Comparison of ENCODE assay signal across 30 cellular contexts in the genomic region with DNA sequence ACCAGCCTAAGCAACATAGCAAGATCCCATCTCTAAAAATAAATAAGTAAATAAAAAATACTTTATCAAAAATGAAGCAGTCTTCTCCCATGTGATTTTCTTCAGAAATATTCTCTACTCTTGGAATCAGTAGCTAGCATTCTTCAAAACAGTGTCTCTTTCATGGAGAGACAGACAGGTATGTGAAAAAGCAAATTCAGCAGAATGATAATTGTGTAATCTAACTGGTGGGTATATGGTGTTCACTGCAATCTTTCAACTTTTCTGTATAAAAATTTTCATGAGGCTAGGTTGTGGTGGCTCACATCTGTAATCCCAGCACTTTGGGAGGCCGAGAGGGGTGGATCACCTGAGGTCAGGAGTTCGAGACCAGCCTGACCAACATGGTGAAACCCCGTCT. TPM values are rescaled to one million over a fixed set of nuclear protein-coding genes. Genes with fewer than 3 reads are reported as not detected.
"Had no signal": no experiment of that assay in that cellular context is flagged by ENCODE, and none has a peak within 500 bp of the region (broad histone marks: within the 10 kb centered on the region; RNA-seq: fewer than 3 reads in every experiment).

No MANE protein-coding gene starts in this region.

- H3K4me3 Mint-ChIP-seq: dendritic cell treated with granulocyte-macrophage colony-stimulating factor and Interleukin-4, amounts not matched to agents 40 ng/mL and 50 ng/mL, for 4 days; effector memory CD8-positive, alpha-beta T cell; endodermal cell; naive B cell; naive thymus-derived CD8-positive, alpha-beta T cell had no signal

- H3K9me3 ChIP-seq: colonic mucosa, esophagus squamous epithelium, gastrocnemius medialis, heart right ventricle, left lung, lower lobe of right lung, mucosa of descending colon had no signal

- ATAC-seq: effector memory CD8-positive, alpha-beta T cell; esophagus mucosa; gastrocnemius medialis; heart right ventricle; left cardiac atrium; left lung; left ventricle myocardium superior; lower lobe of right lung; mucosa of descending colon; naive thymus-derived CD8-positive, alpha-beta T cell had no signal

- H3K9me3 Mint-ChIP-seq: dendritic cell treated with granulocyte-macrophage colony-stimulating factor and Interleukin-4, amounts not matched to agents 40 ng/mL and 50 ng/mL, for 4 days; effector memory CD8-positive, alpha-beta T cell; endodermal cell; naive B cell; naive thymus-derived CD8-positive, alpha-beta T cell had no signal

- H3K4me1 ChIP-seq: colonic mucosa, esophagus squamous epithelium, left lung, lower lobe of right lung had no signal

- H3K27me3 Mint-ChIP-seq: dendritic cell treated with granulocyte-macrophage colony-stimulating factor and Interleukin-4, amounts not matched to agents 40 ng/mL and 50 ng/mL, for 4 days; effector memory CD8-positive, alpha-beta T cell; naive B cell; naive thymus-derived CD8-positive, alpha-beta T cell had no signal

- H3K4me3 ChIP-seq: colonic mucosa, esophagus squamous epithelium, gastrocnemius medialis, heart right ventricle, left lung, lower lobe of right lung, mucosa of descending colon had no signal

- H3K27ac ChIP-seq: colonic mucosa, epithelial cell of prostate, esophagus squamous epithelium, heart right ventricle, left lung, lower lobe of right lung had no signal

- H3K36me3 ChIP-seq: colonic mucosa had no signal

- DNase-seq: colonic mucosa; cortex of kidney; effector CD8-positive, alpha-beta T cell; effector memory CD8-positive, alpha-beta T cell; endodermal cell; erythroblast; esophagus squamous epithelium; foreskin fibroblast; foreskin melanocyte; gastrocnemius medialis; glutamatergic neuron; head of caudate nucleus; heart right ventricle; hippocampal formation; left cardiac atrium; left lung; left ventricle myocardium superior; lower lobe of right lung; mesendoderm; midbrain; mucosa of descending colon; naive B cell; naive thymus-derived CD8-positive, alpha-beta T cell had no signal

- FAIRE-seq: islet of Langerhans, keratinocyte had no signal

- H3K27me3 ChIP-seq: colonic mucosa, esophagus squamous epithelium, gastrocnemius medialis, heart right ventricle, left lung had no signal

- H3K27ac Mint-ChIP-seq: dendritic cell treated with granulocyte-macrophage colony-stimulating factor and Interleukin-4, amounts not matched to agents 40 ng/mL and 50 ng/mL, for 4 days; endodermal cell had no signal

RNA-seq across cellular contexts. Expression of a gene that starts 52.8 kb away (rescaled TPM):
- total RNA-seq: dermis microvascular lymphatic vessel endothelial cell; esophagus mucosa; left ventricle myocardium superior; lung microvascular endothelial cell; naive thymus-derived CD8-positive, alpha-beta T cell had no signal
- polyA plus RNA-seq: heart right ventricle; naive thymus-derived CD8-positive, alpha-beta T cell had no signal
